18 cellular contexts compared by ENCODE assay signal in the genomic region with DNA sequence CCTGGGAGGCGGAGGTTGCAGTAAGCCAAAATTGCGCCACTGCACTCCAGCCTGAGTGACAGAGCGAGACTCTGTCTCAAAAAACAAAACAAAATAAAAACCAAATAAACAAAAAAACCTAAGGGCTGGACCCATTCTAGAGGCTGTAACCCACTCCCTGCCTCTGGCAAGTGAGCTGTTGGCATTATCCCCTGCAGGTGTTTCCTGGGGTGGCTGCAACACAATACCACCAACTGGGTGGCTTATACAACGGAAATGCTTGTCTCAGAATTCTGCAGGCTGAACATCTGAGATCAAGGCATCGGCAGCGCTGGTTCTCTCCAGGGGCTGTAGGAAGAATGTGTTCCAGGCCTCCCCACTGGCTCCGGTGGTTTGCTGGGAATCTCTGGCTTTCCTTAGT. TPM values are rescaled to one million over a fixed set of nuclear protein-coding genes. Genes with fewer than 3 reads are reported as not detected.
"Had no signal": no experiment of that assay in that cellular context is flagged by ENCODE, and none has a peak within 500 bp of the region (broad histone marks: within the 10 kb centered on the region; RNA-seq: fewer than 3 reads in every experiment).

No MANE protein-coding gene starts in this region.

- H3K36me3 Mint-ChIP-seq: activated CD8-positive, alpha-beta memory T cell treated with anti-CD3 and anti-CD28 coated beads, Interleukin-2, amount 10 ng/mL, durations not matched to agents 7 days and 5 days; activated naive CD8-positive, alpha-beta T cell; natural killer cell had no signal

- H3K4me1 ChIP-seq: pancreas, suprapubic skin had no signal

- H3K27ac Mint-ChIP-seq: activated CD4-positive, alpha-beta memory T cell treated with anti-CD3 and anti-CD28 coated beads, Interleukin-2, amount 10 ng/mL, durations not matched to agents 7 days and 5 days; activated CD8-positive, alpha-beta memory T cell treated with anti-CD3 and anti-CD28 coated beads, Interleukin-2, amount 10 ng/mL, durations not matched to agents 7 days and 5 days; activated naive CD8-positive, alpha-beta T cell; natural killer cell; stimulated activated naive CD8-positive, alpha-beta T cell treated with anti-CD3 and anti-CD28 coated beads, Interleukin-15, amount 100 ng/mL, for 72 hours had no signal

- H3K27ac ChIP-seq: neutrophil, pancreas, suprapubic skin had no signal

- DNase-seq: activated CD4-positive, alpha-beta memory T cell treated with anti-CD3 and anti-CD28 coated beads, Interleukin-2, amount 10 ng/mL, durations not matched to agents 7 days and 5 days; activated CD4-positive, alpha-beta T cell treated with anti-CD3 and anti-CD28 coated beads for 4 hours; activated CD8-positive, alpha-beta memory T cell treated with anti-CD3 and anti-CD28 coated beads, Interleukin-2, amount 10 ng/mL, durations not matched to agents 7 days and 5 days; dorsolateral prefrontal cortex; erythroblast; foreskin melanocyte; mesenchymal stem cell; natural killer cell; pancreas; stimulated activated CD4-positive, alpha-beta T cell treated with anti-CD3 and anti-CD28 coated beads, Interleukin-4, amount 100 ng/mL, for 1 hour; stimulated activated naive CD8-positive, alpha-beta T cell treated with anti-CD3 and anti-CD28 coated beads, Interleukin-15, amount 100 ng/mL, for 72 hours; trophoblast cell had no signal

- H3K9me3 ChIP-seq: neutrophil, pancreas, suprapubic skin had no signal

- H3K27me3 ChIP-seq: neutrophil had no signal

- H3K4me3 Mint-ChIP-seq: activated CD4-positive, alpha-beta memory T cell treated with anti-CD3 and anti-CD28 coated beads, Interleukin-2, amount 10 ng/mL, durations not matched to agents 7 days and 5 days; activated CD8-positive, alpha-beta memory T cell treated with anti-CD3 and anti-CD28 coated beads, Interleukin-2, amount 10 ng/mL, durations not matched to agents 7 days and 5 days; activated naive CD8-positive, alpha-beta T cell; natural killer cell; stimulated activated naive CD8-positive, alpha-beta T cell treated with anti-CD3 and anti-CD28 coated beads, Interleukin-15, amount 100 ng/mL, for 72 hours had no signal

- ATAC-seq: activated CD8-positive, alpha-beta memory T cell treated with anti-CD3 and anti-CD28 coated beads, Interleukin-2, amount 10 ng/mL, durations not matched to agents 7 days and 5 days; natural killer cell; pancreas; sciatic nerve; stimulated activated naive CD8-positive, alpha-beta T cell treated with anti-CD3 and anti-CD28 coated beads, Interleukin-15, amount 100 ng/mL, for 72 hours had no signal

- H3K36me3 ChIP-seq: neutrophil, pancreas, suprapubic skin had no signal

- H3K4me1 Mint-ChIP-seq: activated CD4-positive, alpha-beta memory T cell treated with anti-CD3 and anti-CD28 coated beads, Interleukin-2, amount 10 ng/mL, durations not matched to agents 7 days and 5 days; activated CD8-positive, alpha-beta memory T cell treated with anti-CD3 and anti-CD28 coated beads, Interleukin-2, amount 10 ng/mL, durations not matched to agents 7 days and 5 days; natural killer cell; stimulated activated naive CD8-positive, alpha-beta T cell treated with anti-CD3 and anti-CD28 coated beads, Interleukin-15, amount 100 ng/mL, for 72 hours had no signal

- H3K4me3 ChIP-seq: dorsolateral prefrontal cortex, pancreas, smooth muscle cell, suprapubic skin had no signal

- H3K4me2 ChIP-seq: smooth muscle cell had no signal

- H3K27me3 Mint-ChIP-seq: activated CD8-positive, alpha-beta memory T cell treated with anti-CD3 and anti-CD28 coated beads, Interleukin-2, amount 10 ng/mL, durations not matched to agents 7 days and 5 days had no signal

- H3K9me3 Mint-ChIP-seq: activated CD4-positive, alpha-beta memory T cell treated with anti-CD3 and anti-CD28 coated beads, Interleukin-2, amount 10 ng/mL, durations not matched to agents 7 days and 5 days; natural killer cell; stimulated activated naive CD8-positive, alpha-beta T cell treated with anti-CD3 and anti-CD28 coated beads, Interleukin-15, amount 100 ng/mL, for 72 hours had no signal

RNA-seq across cellular contexts. Expression of a gene that starts 15.2 kb away (rescaled TPM):
- total RNA-seq: activated CD4-positive, alpha-beta memory T cell treated with anti-CD3 and anti-CD28 coated beads, Interleukin-2, amount 10 ng/mL, durations not matched to agents 7 days and 5 days; activated CD8-positive, alpha-beta memory T cell treated with anti-CD3 and anti-CD28 coated beads, Interleukin-2, amount 10 ng/mL, durations not matched to agents 7 days and 5 days; natural killer cell; pancreas; sciatic nerve; smooth muscle cell; T-helper 2 cell treated with Interferon-gamma antibody and Interleukin-4, amounts not matched to agents 100 ng/mL and 5 ng/mL, for 36 hours had no signal
- polyA plus RNA-seq: pancreas had no signal
